In genomic region chr14:70045715-70046535, GRCh38 we compare ENCODE assay signal across 9 cellular contexts.
DNase-seq lines count a peak whose midpoint lies in the region; ATAC-seq, FAIRE-seq and TF ChIP-seq lines count a peak whose summit lies in the region.
"Had no signal": no experiment of that assay in that cellular context is flagged by ENCODE, and none has a peak within 500 bp of the region (broad histone marks: within the 10 kb centered on the region; RNA-seq: fewer than 3 reads in every experiment).

No MANE protein-coding gene starts in this region.

- H3K36me3 ChIP-seq in astrocyte (ENCODE audit: insufficient read depth, low read length) (no peaks in the 10 kb centered on the region), small intestine (ENCODE audit: control insufficient read depth in 2 of 2, insufficient read depth in 2 of 2, low read length in 2 of 2) (no peaks in the 10 kb centered on the region)

- ATAC-seq in HG03469 (IDR thresholded peaks at IDR 0.05; ENCODE audit: unreplicated experiment) (no peak), HG03342 (IDR thresholded peaks at IDR 0.05; ENCODE audit: unreplicated experiment) (no peak)

- H3K27me3 ChIP-seq in astrocyte (ENCODE audit: insufficient read depth, low read length) (peaks cover 6% of the 10 kb centered on the region), small intestine (ENCODE audit: control insufficient read depth in 2 of 2, insufficient read depth in 2 of 2, low read length in 2 of 2) (peaks cover 0 to 4% of the 10 kb centered on the region in 2 donors)

- H3K27ac Mint-ChIP-seq in astrocyte (ENCODE audit: unreplicated experiment), result no peak overlapping the region

- H3K9ac ChIP-seq in astrocyte (ENCODE audit: low read length), result no peak overlapping the region

- no peaks in the 10 kb centered on the region for H3K4me1 ChIP-seq in astrocyte (ENCODE audit: insufficient read depth, low read length)
- no peaks in the 10 kb centered on the region for H3K4me1 ChIP-seq in small intestine (ENCODE audit: control insufficient read depth in 2 of 2, insufficient read depth in 1 of 2, low read depth in 1 of 2, low read length in 1 of 2)

- H3K4me1 Mint-ChIP-seq in astrocyte (ENCODE audit: low read depth, unreplicated experiment), result peaks cover 2% of the 10 kb centered on the region
- H3K4me1 Mint-ChIP-seq: central memory CD8-positive, alpha-beta T cell had no signal

- in situ Hi-C loops in GM13977 (cut with MboI; ENCODE audit: low pct_unique_long_range_greater_than_20kb, low sequenced_read_pairs, unreplicated experiment), result loop anchor here (25.0 kb wide), 1 partner anchor 459 kb away; no protein-coding TSS in a partner anchor

- H3K36me3 Mint-ChIP-seq in astrocyte (ENCODE audit: low read depth, unreplicated experiment), result no peaks in the 10 kb centered on the region

- H3K79me2 ChIP-seq in astrocyte (ENCODE audit: insufficient read depth, low read length), result no peaks in the 10 kb centered on the region

- peak; percentile 22 for DNase-seq in GM13977 (ENCODE audit: low spot score)
- peak; percentile 47 for DNase-seq in NCI-H226
- peak; percentile 2 for DNase-seq in astrocyte (ENCODE audit: low read depth)
- DNase-seq in hypothalamus (lab: John Stamatoyannopoulos, UW), result peak in 47 of 51 donors; percentile 3 to 80 (median 41)
- peak; percentile 59 for DNase-seq in small intestine

- no peaks in the 10 kb centered on the region for H4K20me1 ChIP-seq in astrocyte (ENCODE audit: insufficient read depth, low read length)

- peaks cover 50% of the 10 kb centered on the region for H3K27me3 Mint-ChIP-seq in astrocyte (ENCODE audit: low read depth, unreplicated experiment)

- peak overlapping the region; percentile 16 for H2AFZ ChIP-seq in astrocyte (ENCODE audit: low read depth, low read length)

- TF ChIP-seq CTCF in 22Rv1 (IDR thresholded peaks at IDR 0.05), result peak; percentile 92
- peak; percentile 47 for TF ChIP-seq CTCF in GM13977 (IDR thresholded peaks at IDR 0.05; ENCODE audit: extremely low read depth, insufficient read depth, missing control alignments)
- TF ChIP-seq CTCF in astrocyte (IDR thresholded peaks at IDR 0.05; ENCODE audit: insufficient read depth, low read depth, low read length), result peak; percentile 49

- no peak overlapping the region for H3K4me2 ChIP-seq in astrocyte (ENCODE audit: low read length)

- no peaks in the 10 kb centered on the region for H3K9me3 ChIP-seq in astrocyte (ENCODE audit: insufficient read depth, low read depth, low read length)
- no peaks in the 10 kb centered on the region for H3K9me3 ChIP-seq in small intestine (ENCODE audit: control insufficient read depth, low read depth)

- H3K4me3 Mint-ChIP-seq in astrocyte (ENCODE audit: unreplicated experiment), result no peak overlapping the region
- H3K4me3 Mint-ChIP-seq: central memory CD8-positive, alpha-beta T cell had no signal

- WGBS in small intestine, 3 donors, result 20 to 41% (median 40%) methylated on average over 23 of the region's 23 CpGs

- no peak for FAIRE-seq in astrocyte (lab: Jason Lieb, UNC)
- no peak for FAIRE-seq in small intestine (lab: Jason Lieb, UNC)

- H3K27ac ChIP-seq in 22Rv1 (no peak overlapping the region), astrocyte (ENCODE audit: low read depth, low read length) (no peak overlapping the region), small intestine (ENCODE audit: low read depth in 1 of 2, low read length in 1 of 2) (no peak overlapping the region)

- H3K4me3 ChIP-seq in astrocyte (ENCODE audit: insufficient read depth, low read depth, low read length) (no peak overlapping the region), small intestine (ENCODE audit: low read depth in 1 of 2, low read length in 2 of 2) (no peak overlapping the region)

- H3K9me3 Mint-ChIP-seq in astrocyte (ENCODE audit: unreplicated experiment), result no peaks in the 10 kb centered on the region
- H3K9me3 Mint-ChIP-seq: central memory CD8-positive, alpha-beta T cell had no signal

Comparison
In these comparisons a context has a peak if more than half of its experiments do, and no peak if none do; other contexts are left out.
1. DNase-seq: peak in every context shown above with its lines; median percentile 59 in small intestine; 47 in NCI-H226; 41 in hypothalamus; 22 in GM13977; 2 in astrocyte.